Comparison of ENCODE assay signal across 2 cellular contexts in the genomic region with DNA sequence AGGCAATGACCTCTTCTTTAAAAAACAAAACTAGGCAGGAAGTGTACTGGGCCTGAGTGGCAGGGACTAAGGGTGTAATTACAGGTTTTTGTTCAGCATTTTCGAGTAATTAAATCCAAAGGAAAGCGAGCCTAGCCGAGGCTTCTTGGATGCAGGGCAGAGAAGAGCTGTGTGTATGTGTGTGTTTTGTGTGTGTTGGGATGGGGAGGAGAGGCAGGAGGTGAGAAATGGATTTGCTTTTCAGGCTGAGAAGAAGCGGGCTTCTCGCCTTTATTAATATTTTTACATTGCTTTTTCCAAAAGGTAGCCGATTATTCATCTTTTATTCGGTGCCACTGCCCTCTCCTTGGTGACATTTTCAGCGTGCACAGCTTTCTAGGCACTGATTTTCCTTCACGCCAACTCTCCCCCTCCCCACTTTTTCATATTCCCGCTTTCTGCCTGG.
TF ChIP-seq lines count a peak whose summit lies in the region.

No MANE protein-coding gene starts in this region.

TF ChIP-seq in K562, 482 proteins besides CTCF, POLR2A, EP300 and RAD21 (continued from another document):
- TF ChIP-seq MITF (IDR thresholded peaks at IDR 0.05) (no peak), ZNF354B (CRISPR knock-in tag; IDR thresholded peaks at IDR 0.05) (no peak), RHOXF2B (CRISPR knock-in tag; conservative IDR thresholded peaks at IDR 0.05) (no peak), HNRNPK (IDR thresholded peaks at IDR 0.05; ENCODE audit: low read depth, low read length, poor library complexity, severe bottlenecking) (no peak), MCM5 (IDR thresholded peaks at IDR 0.05; ENCODE audit: low read depth) (no peak), HLTF (IDR thresholded peaks at IDR 0.05) (no peak)
- TF ChIP-seq, protein P1, sequence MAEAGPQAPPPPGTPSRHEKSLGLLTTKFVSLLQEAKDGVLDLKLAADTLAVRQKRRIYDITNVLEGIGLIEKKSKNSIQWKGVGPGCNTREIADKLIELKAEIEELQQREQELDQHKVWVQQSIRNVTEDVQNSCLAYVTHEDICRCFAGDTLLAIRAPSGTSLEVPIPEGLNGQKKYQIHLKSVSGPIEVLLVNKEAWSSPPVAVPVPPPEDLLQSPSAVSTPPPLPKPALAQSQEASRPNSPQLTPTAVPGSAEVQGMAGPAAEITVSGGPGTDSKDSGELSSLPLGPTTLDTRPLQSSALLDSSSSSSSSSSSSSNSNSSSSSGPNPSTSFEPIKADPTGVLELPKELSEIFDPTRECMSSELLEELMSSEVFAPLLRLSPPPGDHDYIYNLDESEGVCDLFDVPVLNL (CRISPR knock-in tag; IDR thresholded peaks at IDR 0.05; ENCODE audit: low read depth): no peak
TF ChIP-seq in K562: peak in this region for 0.

TF ChIP-seq in neural cell, 6 proteins besides CTCF, POLR2A, EP300 and RAD21 (continued from another document):
- TF ChIP-seq REST (IDR thresholded peaks at IDR 0.05; ENCODE audit: borderline replicate concordance) (no peak), MXI1 (conservative IDR thresholded peaks at IDR 0.05; ENCODE audit: poor library complexity, severe bottlenecking) (no peak)
